Comparison of ENCODE assay signal across 9 cellular contexts in the genomic region with DNA sequence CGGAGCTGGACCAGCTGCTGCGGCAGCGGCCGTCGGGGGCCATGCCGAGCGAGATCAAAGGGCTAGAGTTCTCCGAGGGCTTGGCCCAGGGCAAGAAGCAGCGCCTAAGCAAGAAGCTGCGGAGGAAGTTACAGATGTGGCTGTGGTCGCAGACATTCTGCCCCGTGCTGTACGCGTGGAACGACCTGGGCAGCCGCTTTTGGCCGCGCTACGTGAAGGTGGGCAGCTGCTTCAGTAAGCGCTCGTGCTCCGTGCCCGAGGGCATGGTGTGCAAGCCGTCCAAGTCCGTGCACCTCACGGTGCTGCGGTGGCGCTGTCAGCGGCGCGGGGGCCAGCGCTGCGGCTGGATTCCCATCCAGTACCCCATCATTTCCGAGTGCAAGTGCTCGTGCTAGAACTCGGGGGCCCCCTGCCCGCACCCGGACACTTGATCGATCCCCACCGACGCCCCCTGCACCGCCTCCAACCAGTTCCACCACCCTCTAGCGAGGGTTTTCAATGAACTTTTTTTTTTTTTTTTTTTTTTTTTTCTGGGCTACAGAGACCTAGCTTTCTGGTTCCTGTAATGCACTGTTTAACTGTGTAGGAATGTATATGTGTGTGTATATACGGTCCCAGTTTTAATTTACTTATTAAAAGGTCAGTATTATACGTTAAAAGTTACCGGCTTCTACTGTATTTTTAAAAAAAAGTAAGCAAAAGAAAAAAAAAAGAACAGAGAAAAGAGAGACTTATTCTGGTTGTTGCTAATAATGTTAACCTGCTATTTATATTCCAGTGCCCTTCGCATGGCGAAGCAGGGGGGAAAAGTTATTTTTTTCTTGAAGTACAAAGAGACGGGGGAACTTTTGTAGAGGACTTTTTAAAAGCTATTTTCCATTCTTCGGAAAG. TPM values are rescaled to one million over a fixed set of nuclear protein-coding genes. Genes with fewer than 3 reads are reported as not detected.
DNase-seq lines count a peak whose midpoint lies in the region; ATAC-seq and TF ChIP-seq lines count a peak whose summit lies in the region.
"Had no signal": no experiment of that assay in that cellular context is flagged by ENCODE, and none has a peak within 500 bp of the region (broad histone marks: within the 10 kb centered on the region; RNA-seq: fewer than 3 reads in every experiment).

No MANE protein-coding gene starts in this region.

- H3K9me3 Mint-ChIP-seq in activated CD4-positive, alpha-beta memory T cell treated with anti-CD3 and anti-CD28 coated beads for 36 hours: no peaks in the 10 kb centered on the region
- H3K9me3 Mint-ChIP-seq in progenitor cell of endocrine pancreas (ENCODE audit: low read depth): no peaks in the 10 kb centered on the region
- H3K9me3 Mint-ChIP-seq: natural killer cell treated with Interleukin-12 subunit alpha and Interleukin-12 subunit beta and Interleukin-15 and Interleukin-18, amount 100 ng/mL, for 72 hours had no signal

- intact Hi-C loops in activated CD4-positive, alpha-beta memory T cell treated with anti-CD3 and anti-CD28 coated beads for 36 hours (cut with micrococcal nuclease): loop anchor here (10.0 kb wide), 1 partner anchor 370 kb away; a partner anchor contains a TSS

- ATAC-seq in HG02610 (IDR thresholded peaks at IDR 0.05; ENCODE audit: unreplicated experiment) (no peak), GM21737 (IDR thresholded peaks at IDR 0.05; ENCODE audit: unreplicated experiment) (no peak), HG02870 (IDR thresholded peaks at IDR 0.05; ENCODE audit: unreplicated experiment) (no peak)

- peaks cover 15% of the 10 kb centered on the region for H3K4me1 ChIP-seq in KMS-11 (ENCODE audit: low read depth, poor library complexity, severe bottlenecking)

- H3K27me3 ChIP-seq in KMS-11 (ENCODE audit: insufficient read depth, low read depth): peaks cover 27% of the 10 kb centered on the region

- H4K20me1 ChIP-seq in KMS-11 (ENCODE audit: insufficient read depth): no peaks in the 10 kb centered on the region

- no peak for TF ChIP-seq CTCF in KMS-11 (conservative IDR thresholded peaks at IDR 0.05; ENCODE audit: low read depth, low read length)
- no peak for TF ChIP-seq CTCF in fibroblast of mammary gland (conservative IDR thresholded peaks at IDR 0.05; ENCODE audit: control insufficient read depth, insufficient read depth, low read depth, low read length)
- TF ChIP-seq CTCF in progenitor cell of endocrine pancreas (IDR thresholded peaks at IDR 0.05; ENCODE audit: unreplicated experiment): peak; percentile 3

- peaks cover 36% of the 10 kb centered on the region for H3K4me1 Mint-ChIP-seq in activated CD4-positive, alpha-beta memory T cell treated with anti-CD3 and anti-CD28 coated beads for 36 hours (ENCODE audit: low read depth)
- H3K4me1 Mint-ChIP-seq in progenitor cell of endocrine pancreas (ENCODE audit: low read depth): peaks cover 13% of the 10 kb centered on the region

- H3K4me2 ChIP-seq in KMS-11: peak overlapping the region; percentile 88

- CTCF ChIA-PET in activated CD4-positive, alpha-beta memory T cell treated with anti-CD3 and anti-CD28 coated beads for 36 hours (lab: Charles Lee): interaction anchor here (0.6 to 7.2 kb wide), 6 partner anchors 52 to 1542 kb away, joined by 3 to 139 read pairs (median 20); no protein-coding TSS in a partner anchor

- no peaks in the 10 kb centered on the region for H3K36me3 Mint-ChIP-seq in activated CD4-positive, alpha-beta memory T cell treated with anti-CD3 and anti-CD28 coated beads for 36 hours
- H3K36me3 Mint-ChIP-seq in progenitor cell of endocrine pancreas (ENCODE audit: insufficient read depth): no peaks in the 10 kb centered on the region
- H3K36me3 Mint-ChIP-seq: natural killer cell treated with Interleukin-12 subunit alpha and Interleukin-12 subunit beta and Interleukin-15 and Interleukin-18, amount 100 ng/mL, for 72 hours had no signal

- H2AFZ ChIP-seq in KMS-11 (ENCODE audit: low read depth): peak overlapping the region; percentile 90

- POLR2A ChIA-PET in activated CD4-positive, alpha-beta memory T cell treated with anti-CD3 and anti-CD28 coated beads for 36 hours (lab: Charles Lee): no interaction called here

- H3K4me3 ChIP-seq in KMS-11 (IDR thresholded peaks at IDR 0.05; ENCODE audit: insufficient read depth, low read depth, low read length) (no peak overlapping the region), fibroblast of mammary gland (ENCODE audit: control insufficient read depth, low read depth, low read length) (no peak overlapping the region)

- H3K4me3 Mint-ChIP-seq in activated CD4-positive, alpha-beta memory T cell treated with anti-CD3 and anti-CD28 coated beads for 36 hours: peak overlapping the region; percentile 29
- peak overlapping the region; percentile 40 for H3K4me3 Mint-ChIP-seq in progenitor cell of endocrine pancreas (ENCODE audit: low read depth)

- no peaks in the 10 kb centered on the region for H3K36me3 ChIP-seq in KMS-11 (ENCODE audit: insufficient read depth)

- H3K27ac Mint-ChIP-seq in activated CD4-positive, alpha-beta memory T cell treated with anti-CD3 and anti-CD28 coated beads for 36 hours: no peak overlapping the region
- H3K27ac Mint-ChIP-seq in progenitor cell of endocrine pancreas: no peak overlapping the region
- H3K27ac Mint-ChIP-seq: natural killer cell treated with Interleukin-12 subunit alpha and Interleukin-12 subunit beta and Interleukin-15 and Interleukin-18, amount 100 ng/mL, for 72 hours had no signal

- H3K79me2 ChIP-seq in KMS-11 (ENCODE audit: insufficient read depth, low read depth): no peaks in the 10 kb centered on the region

- DNase-seq in DMS 273 (lab: John Stamatoyannopoulos, UW; ENCODE audit: unreplicated experiment): peak; percentile 80
- peak; percentile 42 for DNase-seq in activated CD4-positive, alpha-beta memory T cell treated with anti-CD3 and anti-CD28 coated beads for 36 hours
- peak; percentile 3 for DNase-seq in fibroblast of mammary gland (ENCODE audit: low read depth)
- DNase-seq in progenitor cell of endocrine pancreas (ENCODE audit: low spot score, unreplicated experiment): no peak

- H3K9ac ChIP-seq in KMS-11: no peak overlapping the region; the same call in 1 of the 2 replicates

- no peak overlapping the region for H3K27ac ChIP-seq in KMS-11

- H3K27me3 Mint-ChIP-seq in activated CD4-positive, alpha-beta memory T cell treated with anti-CD3 and anti-CD28 coated beads for 36 hours: peaks cover 55% of the 10 kb centered on the region
- peaks cover 69% of the 10 kb centered on the region for H3K27me3 Mint-ChIP-seq in progenitor cell of endocrine pancreas

RNA-seq across cellular contexts. Expression of a gene that starts 1.3 kb away (rescaled TPM):
- total RNA-seq in activated CD4-positive, alpha-beta memory T cell treated with anti-CD3 and anti-CD28 coated beads for 36 hours: under 1 TPM in 1 of 2 experiments, not detected in 1; 0.12 TPM
- total RNA-seq in progenitor cell of endocrine pancreas: 0.24 and 0.55 TPM in 2 replicates
- total RNA-seq: natural killer cell treated with Interleukin-12 subunit alpha and Interleukin-12 subunit beta and Interleukin-15 and Interleukin-18, amount 100 ng/mL, for 72 hours had no signal
